8 cellular contexts compared by ENCODE assay signal in genomic region chr16:27367463-27368357, GRCh38. TPM values are rescaled to one million over a fixed set of nuclear protein-coding genes. Genes with fewer than 3 reads are reported as not detected.
DNase-seq lines count a peak whose midpoint lies in the region; ATAC-seq and TF ChIP-seq lines count a peak whose summit lies in the region.

No MANE protein-coding gene starts in this region.

- no peaks in the 10 kb centered on the region for H3K9me3 ChIP-seq in lower lobe of right lung

- H3K27me3 ChIP-seq in ACC112 (ENCODE audit: insufficient read depth, low read length) (no peaks in the 10 kb centered on the region), lower lobe of right lung (ENCODE audit: low read depth) (no peaks in the 10 kb centered on the region)

- H3K36me3 ChIP-seq in ACC112 (ENCODE audit: insufficient read depth, low read length) (no peaks in the 10 kb centered on the region), lower lobe of right lung (peaks cover 19% of the 10 kb centered on the region)

- H3K79me2 ChIP-seq in ACC112 (ENCODE audit: control insufficient read depth, insufficient read depth, low read length, unreplicated experiment): no peaks in the 10 kb centered on the region

- H3K27ac ChIP-seq in ACC112 (ENCODE audit: low read depth, low read length): peak overlapping the region; percentile 65
- peak overlapping the region; percentile 59 for H3K27ac ChIP-seq in lower lobe of right lung

- intact Hi-C loops in lower lobe of right lung (cut with DNase I): loop anchor here (5.0 kb wide), 1 partner anchor 135 kb away; no protein-coding TSS in a partner anchor

- TF ChIP-seq CTCF in lower lobe of right lung (IDR thresholded peaks at IDR 0.05): peak; percentile 86

- H3K4me3 ChIP-seq in ACC112 (ENCODE audit: low read depth, low read length) (peak overlapping the region; percentile 52), lower lobe of right lung (peak overlapping the region; percentile 27)

- DNase-seq in NCI-H510A (lab: John Stamatoyannopoulos, UW) (peak; percentile 37), dermis microvascular lymphatic vessel endothelial cell (ENCODE audit: low read depth in 2 of 2) (peak; percentile 75 to 85), lower lobe of right lung (peak; percentile 87)
- peak; percentile 82 to 93 for DNase-seq in activated CD4-positive, alpha-beta T cell treated with anti-CD3 and anti-CD28 coated beads, Interleukin-2, amount 50 U/mL, for 24 hours (ENCODE audit: low read depth in 1 of 2, low spot score in 1 of 2)
- peak; percentile 71 to 90 (median 90) for DNase-seq in stimulated activated CD4-positive, alpha-beta T cell treated with anti-CD3 and anti-CD28 coated beads, TNF-alpha, amount 100 ng/mL, for 4 hours (ENCODE audit: low read depth in 3 of 3)

- H3K4me1 ChIP-seq in ACC112 (ENCODE audit: control insufficient read depth, insufficient read depth, low read length, unreplicated experiment) (peaks cover 28% of the 10 kb centered on the region), lower lobe of right lung (peaks cover 31% of the 10 kb centered on the region)

- ATAC-seq in GM18519 (IDR thresholded peaks at IDR 0.05; ENCODE audit: low FRiP score, unreplicated experiment) (peak; percentile 45), HG02981 (IDR thresholded peaks at IDR 0.05; ENCODE audit: unreplicated experiment) (peak; percentile 67), lower lobe of right lung (peak; percentile 82 to 88)

- peak overlapping the region; percentile 90 for H2AFZ ChIP-seq in ACC112 (ENCODE audit: low read length, unreplicated experiment)

RNA-seq across cellular contexts. Expression of gene IL21R, which starts 34.3 kb away (rescaled TPM):
- total RNA-seq in dermis microvascular lymphatic vessel endothelial cell (under 0.01 and 0.13 TPM in 2 replicates), lower lobe of right lung (6.0 TPM)

RNA-seq across cellular contexts. Expression of gene IL4R, which starts 53.9 kb away (rescaled TPM):
- total RNA-seq in dermis microvascular lymphatic vessel endothelial cell (13.5 and 14.5 TPM in 2 replicates), lower lobe of right lung (143 TPM)

Comparison
In these comparisons a context has a peak if more than half of its experiments do, and no peak if none do; other contexts are left out.
1. Peak in every context shown above with its lines: DNase-seq, ATAC-seq, H3K4me3 ChIP-seq and H3K27ac ChIP-seq.
2. DNase-seq: peak in every context shown above with its lines; median percentile 90 in stimulated activated CD4-positive, alpha-beta T cell treated with anti-CD3 and anti-CD28 coated beads, TNF-alpha, amount 100 ng/mL, for 4 hours; 88 in activated CD4-positive, alpha-beta T cell treated with anti-CD3 and anti-CD28 coated beads, Interleukin-2, amount 50 U/mL, for 24 hours; 87 in lower lobe of right lung; 80 in dermis microvascular lymphatic vessel endothelial cell; 37 in NCI-H510A.